In the genomic region with DNA sequence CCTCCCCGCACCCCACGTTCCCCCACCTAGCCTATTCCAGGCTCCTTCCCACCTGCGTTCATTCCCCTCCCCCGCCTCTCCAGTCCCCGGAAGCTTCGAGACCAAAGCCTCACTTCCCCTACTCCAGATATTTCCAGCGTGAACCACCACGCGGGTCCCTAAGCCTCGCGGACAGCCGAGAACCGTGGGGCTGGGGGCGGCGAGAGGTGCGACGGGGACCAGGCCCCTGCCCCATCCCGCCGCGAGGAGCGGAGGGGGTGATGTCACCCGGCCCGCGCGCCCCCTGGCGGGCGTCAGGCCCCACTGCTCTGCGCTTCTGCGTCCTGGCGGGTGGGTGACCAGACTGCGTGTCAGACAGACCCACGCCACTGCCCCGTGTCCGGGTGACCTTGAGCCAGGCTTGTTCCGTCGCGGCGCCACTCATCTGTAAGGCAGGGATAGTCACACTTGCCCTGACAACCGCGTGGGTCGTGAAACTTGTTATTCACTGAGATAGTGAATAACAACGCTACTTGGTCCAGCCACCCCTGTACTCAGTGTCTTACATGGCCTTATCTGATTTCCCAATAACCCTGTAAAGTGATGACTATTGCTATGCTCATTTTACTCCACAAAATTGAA, we compare ENCODE assay signal across 1 cellular context.
TF ChIP-seq lines count a peak whose summit lies in the region.

No MANE protein-coding gene starts in this region.

TF ChIP-seq in K562, 482 proteins besides CTCF, POLR2A, EP300 and RAD21 (continued from another document and continues in another):
- TF ChIP-seq ZNF274 (IDR thresholded peaks at IDR 0.05; ENCODE audit: borderline replicate concordance, low read depth, low read length) (no peak; the same call in 1 of the 2 replicates), MAZ (CRISPR knock-in tag; conservative IDR thresholded peaks at IDR 0.05 in 1 of 2, IDR thresholded peaks at IDR 0.05 in 1 of 2) (peak; percentile 96), JUN (IDR thresholded peaks at IDR 0.05; ENCODE audit: borderline replicate concordance, low read depth, low read length) (peak; percentile 96), JUN (CRISPR knock-in tag; IDR thresholded peaks at IDR 0.05; ENCODE audit: borderline replicate concordance) (peak; percentile 100), RAD51 (IDR thresholded peaks at IDR 0.05; ENCODE audit: borderline replicate concordance, low read depth) (no peak), ZNF609 (CRISPR knock-in tag; IDR thresholded peaks at IDR 0.05; ENCODE audit: borderline replicate concordance) (no peak), TCFL5 (CRISPR knock-in tag; conservative IDR thresholded peaks at IDR 0.05) (no peak), CBX1 (IDR thresholded peaks at IDR 0.05; ENCODE audit: low read depth) (peak; percentile 83; the same call in 1 of the 2 replicates), TAL1 (IDR thresholded peaks at IDR 0.05) (no peak), ZFPM2 (CRISPR knock-in tag; IDR thresholded peaks at IDR 0.05) (no peak), YY1 (IDR thresholded peaks at IDR 0.05; ENCODE audit: borderline replicate concordance in 1 of 3, control insufficient read depth in 1 of 3, extremely low read depth in 1 of 3, insufficient read depth in 3 of 3, insufficient read length in 1 of 3, insufficient replicate concordance in 2 of 3, low read depth in 1 of 3, low read length in 2 of 3) (peak in 1 of 3 experiments; percentile 59), CSDE1 (IDR thresholded peaks at IDR 0.05) (no peak), NKRF (IDR thresholded peaks at IDR 0.05; ENCODE audit: borderline replicate concordance) (peak; percentile 46; the same call in 1 of the 2 replicates), CREBBP (IDR thresholded peaks at IDR 0.05; ENCODE audit: low read depth, low read length) (no peak), RBM39 (optimal IDR thresholded peaks at IDR 0.05; ENCODE audit: low read depth, low read length) (no peak), MYC (IDR thresholded peaks at IDR 0.05; ENCODE audit: low read depth, low read length) (peak; percentile 88), MYC (CRISPR knock-in tag; IDR thresholded peaks at IDR 0.05; ENCODE audit: borderline replicate concordance, low read depth) (no peak), NFYB (IDR thresholded peaks at IDR 0.05; ENCODE audit: extremely low read depth, insufficient read length) (no peak), BDP1 (IDR thresholded peaks at IDR 0.05; ENCODE audit: insufficient read depth, insufficient read length) (no peak), FOXA1 (IDR thresholded peaks at IDR 0.05; ENCODE audit: borderline replicate concordance) (no peak), MAFF (IDR thresholded peaks at IDR 0.05; ENCODE audit: low read length) (no peak), NFE2 (IDR thresholded peaks at IDR 0.05; ENCODE audit: low read depth) (no peak), OTX1 (CRISPR knock-in tag; IDR thresholded peaks at IDR 0.05) (0 out of 2 replicates have a peak, but pooled peaks have one; percentile 9), PTTG1 (tag; IDR thresholded peaks at IDR 0.05; ENCODE audit: low read depth) (no peak), SMARCE1 (IDR thresholded peaks at IDR 0.05) (no peak), ZNF586 (CRISPR knock-in tag; conservative IDR thresholded peaks at IDR 0.05) (0 out of 2 replicates have a peak, but pooled peaks have one; percentile 13), ASH1L (IDR thresholded peaks at IDR 0.05; ENCODE audit: borderline replicate concordance, low read depth, partially characterized antibody) (no peak), ZNF551 (CRISPR knock-in tag; IDR thresholded peaks at IDR 0.05) (no peak), MEF2A (IDR thresholded peaks at IDR 0.05; ENCODE audit: control insufficient read depth, low read depth, low read length) (no peak), ZNF174 (CRISPR knock-in tag; IDR thresholded peaks at IDR 0.05) (no peak), CBX8 (IDR thresholded peaks at IDR 0.05; ENCODE audit: borderline replicate concordance, extremely low read depth, low read depth, low read length, poor library complexity, severe bottlenecking) (no peak), NR4A1 (CRISPR knock-in tag; IDR thresholded peaks at IDR 0.05) (no peak), NR4A1 (tag; IDR thresholded peaks at IDR 0.05) (peak; percentile 47; the same call in 1 of the 2 replicates), TBL1XR1 (IDR thresholded peaks at IDR 0.05; ENCODE audit: low read length in 2 of 2) (no peak; a peak in 1 of 4 replicates), RFX5 (IDR thresholded peaks at IDR 0.05; ENCODE audit: low read depth, low read length) (no peak), ZNF175 (CRISPR knock-in tag; IDR thresholded peaks at IDR 0.05; ENCODE audit: low read depth) (peak; percentile 76; the same call in 1 of the 2 replicates), ILK (tag; IDR thresholded peaks at IDR 0.05; ENCODE audit: borderline replicate concordance, low read depth) (no peak), GABPB1 (CRISPR knock-in tag; IDR thresholded peaks at IDR 0.05) (peak; percentile 81), CREM (IDR thresholded peaks at IDR 0.05; ENCODE audit: low read depth) (peak; percentile 92), MYNN (IDR thresholded peaks at IDR 0.05) (no peak; the same call in 1 of the 2 replicates), MYNN (CRISPR knock-in tag; IDR thresholded peaks at IDR 0.05) (no peak), FOXK2 (conservative IDR thresholded peaks at IDR 0.05 in 1 of 2, IDR thresholded peaks at IDR 0.05 in 1 of 2; ENCODE audit: low read depth in 2 of 2) (no peak; a peak in 2 of 4 replicates), CHD4 (IDR thresholded peaks at IDR 0.05; ENCODE audit: insufficient read depth, insufficient replicate concordance, low read depth, low read length, poor library complexity, severe bottlenecking) (no peak), HNRNPK (IDR thresholded peaks at IDR 0.05; ENCODE audit: low read depth, low read length, poor library complexity, severe bottlenecking) (no peak), HMGXB4 (CRISPR knock-in tag; IDR thresholded peaks at IDR 0.05) (0 out of 2 replicates have a peak, but pooled peaks have one; percentile 52)
- TF ChIP-seq, protein P1, sequence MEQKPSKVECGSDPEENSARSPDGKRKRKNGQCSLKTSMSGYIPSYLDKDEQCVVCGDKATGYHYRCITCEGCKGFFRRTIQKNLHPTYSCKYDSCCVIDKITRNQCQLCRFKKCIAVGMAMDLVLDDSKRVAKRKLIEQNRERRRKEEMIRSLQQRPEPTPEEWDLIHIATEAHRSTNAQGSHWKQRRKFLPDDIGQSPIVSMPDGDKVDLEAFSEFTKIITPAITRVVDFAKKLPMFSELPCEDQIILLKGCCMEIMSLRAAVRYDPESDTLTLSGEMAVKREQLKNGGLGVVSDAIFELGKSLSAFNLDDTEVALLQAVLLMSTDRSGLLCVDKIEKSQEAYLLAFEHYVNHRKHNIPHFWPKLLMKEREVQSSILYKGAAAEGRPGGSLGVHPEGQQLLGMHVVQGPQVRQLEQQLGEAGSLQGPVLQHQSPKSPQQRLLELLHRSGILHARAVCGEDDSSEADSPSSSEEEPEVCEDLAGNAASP (IDR thresholded peaks at IDR 0.05), result no peak
- TF ChIP-seq, protein P2, sequence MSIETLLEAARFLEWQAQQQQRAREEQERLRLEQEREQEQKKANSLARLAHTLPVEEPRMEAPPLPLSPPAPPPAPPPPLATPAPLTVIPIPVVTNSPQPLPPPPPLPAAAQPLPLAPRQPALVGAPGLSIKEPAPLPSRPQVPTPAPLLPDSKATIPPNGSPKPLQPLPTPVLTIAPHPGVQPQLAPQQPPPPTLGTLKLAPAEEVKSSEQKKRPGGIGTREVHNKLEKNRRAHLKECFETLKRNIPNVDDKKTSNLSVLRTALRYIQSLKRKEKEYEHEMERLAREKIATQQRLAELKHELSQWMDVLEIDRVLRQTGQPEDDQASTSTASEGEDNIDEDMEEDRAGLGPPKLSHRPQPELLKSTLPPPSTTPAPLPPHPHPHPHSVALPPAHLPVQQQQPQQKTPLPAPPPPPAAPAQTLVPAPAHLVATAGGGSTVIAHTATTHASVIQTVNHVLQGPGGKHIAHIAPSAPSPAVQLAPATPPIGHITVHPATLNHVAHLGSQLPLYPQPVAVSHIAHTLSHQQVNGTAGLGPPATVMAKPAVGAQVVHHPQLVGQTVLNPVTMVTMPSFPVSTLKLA (conservative IDR thresholded peaks at IDR 0.05), result peak; percentile 73 to 82
- TF ChIP-seq, protein P3, sequence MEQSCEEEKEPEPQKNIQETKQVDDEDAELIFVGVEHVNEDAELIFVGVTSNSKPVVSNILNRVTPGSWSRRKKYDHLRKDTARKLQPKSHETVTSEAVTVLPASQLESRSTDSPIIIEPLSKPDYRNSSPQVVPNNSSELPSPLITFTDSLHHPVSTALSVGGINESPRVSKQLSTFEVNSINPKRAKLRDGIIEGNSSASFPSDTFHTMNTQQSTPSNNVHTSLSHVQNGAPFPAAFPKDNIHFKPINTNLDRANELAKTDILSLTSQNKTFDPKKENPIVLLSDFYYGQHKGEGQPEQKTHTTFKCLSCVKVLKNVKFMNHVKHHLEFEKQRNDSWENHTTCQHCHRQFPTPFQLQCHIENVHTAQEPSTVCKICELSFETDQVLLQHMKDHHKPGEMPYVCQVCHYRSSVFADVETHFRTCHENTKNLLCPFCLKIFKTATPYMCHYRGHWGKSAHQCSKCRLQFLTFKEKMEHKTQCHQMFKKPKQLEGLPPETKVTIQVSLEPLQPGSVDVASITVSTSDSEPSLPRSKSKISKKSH (CRISPR knock-in tag; IDR thresholded peaks at IDR 0.05), result no peak
- TF ChIP-seq, protein P4, sequence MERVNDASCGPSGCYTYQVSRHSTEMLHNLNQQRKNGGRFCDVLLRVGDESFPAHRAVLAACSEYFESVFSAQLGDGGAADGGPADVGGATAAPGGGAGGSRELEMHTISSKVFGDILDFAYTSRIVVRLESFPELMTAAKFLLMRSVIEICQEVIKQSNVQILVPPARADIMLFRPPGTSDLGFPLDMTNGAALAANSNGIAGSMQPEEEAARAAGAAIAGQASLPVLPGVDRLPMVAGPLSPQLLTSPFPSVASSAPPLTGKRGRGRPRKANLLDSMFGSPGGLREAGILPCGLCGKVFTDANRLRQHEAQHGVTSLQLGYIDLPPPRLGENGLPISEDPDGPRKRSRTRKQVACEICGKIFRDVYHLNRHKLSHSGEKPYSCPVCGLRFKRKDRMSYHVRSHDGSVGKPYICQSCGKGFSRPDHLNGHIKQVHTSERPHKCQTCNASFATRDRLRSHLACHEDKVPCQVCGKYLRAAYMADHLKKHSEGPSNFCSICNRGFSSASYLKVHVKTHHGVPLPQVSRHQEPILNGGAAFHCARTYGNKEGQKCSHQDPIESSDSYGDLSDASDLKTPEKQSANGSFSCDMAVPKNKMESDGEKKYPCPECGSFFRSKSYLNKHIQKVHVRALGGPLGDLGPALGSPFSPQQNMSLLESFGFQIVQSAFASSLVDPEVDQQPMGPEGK (CRISPR knock-in tag; IDR thresholded peaks at IDR 0.05; ENCODE audit: borderline replicate concordance), result no peak
